In genomic region chr17:58391302-58391984, GRCh38 we compare ENCODE assay signal across 1 cellular context.
TF ChIP-seq lines count a peak whose summit lies in the region.

No MANE protein-coding gene starts in this region.

TF ChIP-seq in HepG2, 621 proteins besides CTCF, POLR2A, EP300 and RAD21 (continued from another document and continues in another):
- peak; percentile 65; the same call in 1 of the 2 replicates for TF ChIP-seq TRAFD1 (CRISPR knock-in tag; IDR thresholded peaks at IDR 0.05; ENCODE audit: borderline replicate concordance)
- TF ChIP-seq POGZ (CRISPR knock-in tag; IDR thresholded peaks at IDR 0.05): peak; percentile 98
- TF ChIP-seq NCOA5 (CRISPR knock-in tag; IDR thresholded peaks at IDR 0.05): peak; percentile 81; the same call in 1 of the 2 replicates
- 0 out of 2 replicates have a peak, but pooled peaks have one; percentile 31 for TF ChIP-seq ZNF616 (CRISPR knock-in tag; IDR thresholded peaks at IDR 0.05; ENCODE audit: low read depth)
- TF ChIP-seq, protein P1, sequence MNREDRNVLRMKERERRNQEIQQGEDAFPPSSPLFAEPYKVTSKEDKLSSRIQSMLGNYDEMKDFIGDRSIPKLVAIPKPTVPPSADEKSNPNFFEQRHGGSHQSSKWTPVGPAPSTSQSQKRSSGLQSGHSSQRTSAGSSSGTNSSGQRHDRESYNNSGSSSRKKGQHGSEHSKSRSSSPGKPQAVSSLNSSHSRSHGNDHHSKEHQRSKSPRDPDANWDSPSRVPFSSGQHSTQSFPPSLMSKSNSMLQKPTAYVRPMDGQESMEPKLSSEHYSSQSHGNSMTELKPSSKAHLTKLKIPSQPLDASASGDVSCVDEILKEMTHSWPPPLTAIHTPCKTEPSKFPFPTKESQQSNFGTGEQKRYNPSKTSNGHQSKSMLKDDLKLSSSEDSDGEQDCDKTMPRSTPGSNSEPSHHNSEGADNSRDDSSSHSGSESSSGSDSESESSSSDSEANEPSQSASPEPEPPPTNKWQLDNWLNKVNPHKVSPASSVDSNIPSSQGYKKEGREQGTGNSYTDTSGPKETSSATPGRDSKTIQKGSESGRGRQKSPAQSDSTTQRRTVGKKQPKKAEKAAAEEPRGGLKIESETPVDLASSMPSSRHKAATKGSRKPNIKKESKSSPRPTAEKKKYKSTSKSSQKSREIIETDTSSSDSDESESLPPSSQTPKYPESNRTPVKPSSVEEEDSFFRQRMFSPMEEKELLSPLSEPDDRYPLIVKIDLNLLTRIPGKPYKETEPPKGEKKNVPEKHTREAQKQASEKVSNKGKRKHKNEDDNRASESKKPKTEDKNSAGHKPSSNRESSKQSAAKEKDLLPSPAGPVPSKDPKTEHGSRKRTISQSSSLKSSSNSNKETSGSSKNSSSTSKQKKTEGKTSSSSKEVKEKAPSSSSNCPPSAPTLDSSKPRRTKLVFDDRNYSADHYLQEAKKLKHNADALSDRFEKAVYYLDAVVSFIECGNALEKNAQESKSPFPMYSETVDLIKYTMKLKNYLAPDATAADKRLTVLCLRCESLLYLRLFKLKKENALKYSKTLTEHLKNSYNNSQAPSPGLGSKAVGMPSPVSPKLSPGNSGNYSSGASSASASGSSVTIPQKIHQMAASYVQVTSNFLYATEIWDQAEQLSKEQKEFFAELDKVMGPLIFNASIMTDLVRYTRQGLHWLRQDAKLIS (CRISPR knock-in tag; IDR thresholded peaks at IDR 0.05): peak; percentile 97
- TF ChIP-seq ZNF644 (CRISPR knock-in tag; IDR thresholded peaks at IDR 0.05; ENCODE audit: low read depth): peak; percentile 100
- TF ChIP-seq POLR2AphosphoS5 (IDR thresholded peaks at IDR 0.05; ENCODE audit: low read depth, low read length): peak; percentile 83
- TF ChIP-seq ZNF83 (CRISPR knock-in tag; IDR thresholded peaks at IDR 0.05; ENCODE audit: borderline replicate concordance): no peak
- TF ChIP-seq GPN1 (CRISPR knock-in tag; IDR thresholded peaks at IDR 0.05; ENCODE audit: borderline replicate concordance): no peak
- TF ChIP-seq MAF1 (CRISPR knock-in tag; IDR thresholded peaks at IDR 0.05; ENCODE audit: borderline replicate concordance): peak; percentile 64; the same call in 1 of the 2 replicates
- peak; percentile 81; the same call in 1 of the 2 replicates for TF ChIP-seq XBP1 (CRISPR knock-in tag; IDR thresholded peaks at IDR 0.05)
- no peak for TF ChIP-seq GABPA (IDR thresholded peaks at IDR 0.05; ENCODE audit: low read depth, low read length)
- TF ChIP-seq GABPA (CRISPR knock-in tag; IDR thresholded peaks at IDR 0.05; ENCODE audit: low read depth): peak; percentile 80
- peak; percentile 88; the same call in 1 of the 2 replicates for TF ChIP-seq ZBTB8A (CRISPR knock-in tag; IDR thresholded peaks at IDR 0.05; ENCODE audit: borderline replicate concordance, low read depth)
- peak; percentile 44 for TF ChIP-seq HNRNPH1 (optimal IDR thresholded peaks at IDR 0.05; ENCODE audit: low read depth, low read length)
- peak; percentile 98 for TF ChIP-seq PPARG (CRISPR knock-in tag; conservative IDR thresholded peaks at IDR 0.05)
- TF ChIP-seq ZNF253 (CRISPR knock-in tag; IDR thresholded peaks at IDR 0.05; ENCODE audit: borderline replicate concordance): no peak; the same call in 1 of the 2 replicates
- peak; percentile 94 for TF ChIP-seq ZNF792 (CRISPR knock-in tag; IDR thresholded peaks at IDR 0.05)
- TF ChIP-seq ZNF263 (CRISPR knock-in tag; IDR thresholded peaks at IDR 0.05): peak; percentile 93
- TF ChIP-seq IRF2 (CRISPR knock-in tag; IDR thresholded peaks at IDR 0.05): peak; percentile 98
- no peak for TF ChIP-seq ZNF367 (CRISPR knock-in tag; IDR thresholded peaks at IDR 0.05; ENCODE audit: borderline replicate concordance)
- TF ChIP-seq ZNF441 (CRISPR knock-in tag; IDR thresholded peaks at IDR 0.05; ENCODE audit: borderline replicate concordance): peak; percentile 80
- TF ChIP-seq MAFK (conservative IDR thresholded peaks at IDR 0.05 in 1 of 2, IDR thresholded peaks at IDR 0.05 in 1 of 2; ENCODE audit: low read length in 2 of 2): peak; percentile 26 to 34; a peak in 2 of 4 replicates
- TF ChIP-seq HCFC1 (IDR thresholded peaks at IDR 0.05; ENCODE audit: low read depth, low read length): no peak
- no peak for TF ChIP-seq MLLT10 (CRISPR knock-in tag; IDR thresholded peaks at IDR 0.05)
- peak; percentile 50; the same call in 1 of the 2 replicates for TF ChIP-seq ZNF552 (CRISPR knock-in tag; IDR thresholded peaks at IDR 0.05; ENCODE audit: borderline replicate concordance)
- TF ChIP-seq SCMH1 (CRISPR knock-in tag; IDR thresholded peaks at IDR 0.05; ENCODE audit: borderline replicate concordance): no peak
- peak; percentile 79; the same call in 1 of the 2 replicates for TF ChIP-seq ZSCAN30 (CRISPR knock-in tag; IDR thresholded peaks at IDR 0.05)
- peak; percentile 96; the same call in 1 of the 2 replicates for TF ChIP-seq ZNF232 (CRISPR knock-in tag; IDR thresholded peaks at IDR 0.05; ENCODE audit: borderline replicate concordance)
- TF ChIP-seq PAX8 (CRISPR knock-in tag; IDR thresholded peaks at IDR 0.05; ENCODE audit: borderline replicate concordance): 0 out of 2 replicates have a peak, but pooled peaks have one; percentile 73
- TF ChIP-seq CREB1 (IDR thresholded peaks at IDR 0.05): peak; percentile 70
- TF ChIP-seq CREB1 (CRISPR knock-in tag; IDR thresholded peaks at IDR 0.05): peak; percentile 94
- TF ChIP-seq JUNB (CRISPR knock-in tag; IDR thresholded peaks at IDR 0.05; ENCODE audit: borderline replicate concordance): peak; percentile 85; the same call in 1 of the 2 replicates
- peak; percentile 97 for TF ChIP-seq NKX3-1 (CRISPR knock-in tag; IDR thresholded peaks at IDR 0.05)
- no peak for TF ChIP-seq ZNF660 (CRISPR knock-in tag; IDR thresholded peaks at IDR 0.05; ENCODE audit: borderline replicate concordance, low read depth)
- TF ChIP-seq UBTF (CRISPR knock-in tag; IDR thresholded peaks at IDR 0.05): peak; percentile 87
- no peak for TF ChIP-seq CSRNP2 (CRISPR knock-in tag; conservative IDR thresholded peaks at IDR 0.05; ENCODE audit: low read depth)
- peak; percentile 84; the same call in 1 of the 2 replicates for TF ChIP-seq ZNF646 (CRISPR knock-in tag; IDR thresholded peaks at IDR 0.05)
- TF ChIP-seq KLF13 (CRISPR knock-in tag; IDR thresholded peaks at IDR 0.05): no peak
- peak; percentile 98 for TF ChIP-seq GATA4 (IDR thresholded peaks at IDR 0.05; ENCODE audit: borderline replicate concordance, low read depth)
- peak; percentile 56; the same call in 1 of the 2 replicates for TF ChIP-seq ZSCAN25 (CRISPR knock-in tag; IDR thresholded peaks at IDR 0.05)
- no peak; the same call in none of the 2 replicates for TF ChIP-seq ZBTB39 (CRISPR knock-in tag; IDR thresholded peaks at IDR 0.05)
- TF ChIP-seq GZF1 (CRISPR knock-in tag; IDR thresholded peaks at IDR 0.05): 0 out of 2 replicates have a peak, but pooled peaks have one; percentile 16
- peak; percentile 78 for TF ChIP-seq TAF1 (CRISPR knock-in tag; IDR thresholded peaks at IDR 0.05)
- TF ChIP-seq KDM5B (CRISPR knock-in tag; IDR thresholded peaks at IDR 0.05; ENCODE audit: borderline replicate concordance): peak; percentile 82; the same call in 1 of the 2 replicates
- peak; percentile 99 for TF ChIP-seq SOX13 (IDR thresholded peaks at IDR 0.05)
- TF ChIP-seq SOX13 (CRISPR knock-in tag; conservative IDR thresholded peaks at IDR 0.05 in 1 of 2, IDR thresholded peaks at IDR 0.05 in 1 of 2): peak in 1 of 2 experiments; percentile 100; a peak in 2 of 4 replicates
- TF ChIP-seq CBFB (CRISPR knock-in tag; IDR thresholded peaks at IDR 0.05): peak; percentile 95
- TF ChIP-seq, protein P2, sequence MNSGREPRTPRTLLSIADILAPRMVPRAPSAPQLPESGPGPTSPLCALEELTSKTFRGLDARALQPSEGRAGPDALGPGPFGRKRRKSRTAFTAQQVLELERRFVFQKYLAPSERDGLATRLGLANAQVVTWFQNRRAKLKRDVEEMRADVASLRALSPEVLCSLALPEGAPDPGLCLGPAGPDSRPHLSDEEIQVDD (CRISPR knock-in tag; IDR thresholded peaks at IDR 0.05; ENCODE audit: borderline replicate concordance): no peak
